Comparison of ENCODE assay signal across 2 cellular contexts in the genomic region with DNA sequence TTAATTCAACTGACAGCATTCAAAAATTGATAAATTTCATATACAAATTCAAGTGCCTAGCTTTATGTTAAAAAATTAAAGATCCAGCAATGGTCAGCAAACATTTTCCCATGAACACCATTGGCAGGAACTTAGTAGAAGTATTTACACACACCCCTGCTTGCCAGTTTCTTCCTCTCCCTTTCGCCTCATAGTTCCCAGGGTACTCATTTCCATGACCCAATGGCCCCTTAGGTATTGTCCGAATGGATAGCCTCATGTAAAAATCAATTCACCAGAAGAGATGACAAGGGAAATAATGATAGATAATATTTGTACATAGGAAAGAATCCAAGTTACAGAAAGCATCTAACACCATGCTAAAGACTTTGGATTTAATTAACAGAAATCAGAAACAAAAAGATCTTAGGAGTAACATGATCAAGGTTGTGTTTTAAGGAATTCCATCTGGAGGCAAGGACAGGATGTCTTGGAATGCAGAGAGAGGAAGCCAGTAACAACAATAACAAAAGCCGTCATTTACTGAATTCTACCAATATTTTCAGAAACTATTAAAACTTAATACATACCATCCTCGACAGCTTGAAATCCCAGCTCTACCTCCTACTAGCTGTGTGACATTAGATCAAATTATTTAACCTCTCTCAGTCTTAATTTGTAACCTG.
TF ChIP-seq lines count a peak whose summit lies in the region.

No MANE protein-coding gene starts in this region.

TF ChIP-seq in WTC11, 78 proteins besides CTCF, POLR2A, EP300 and RAD21:
- TF ChIP-seq, protein P1, sequence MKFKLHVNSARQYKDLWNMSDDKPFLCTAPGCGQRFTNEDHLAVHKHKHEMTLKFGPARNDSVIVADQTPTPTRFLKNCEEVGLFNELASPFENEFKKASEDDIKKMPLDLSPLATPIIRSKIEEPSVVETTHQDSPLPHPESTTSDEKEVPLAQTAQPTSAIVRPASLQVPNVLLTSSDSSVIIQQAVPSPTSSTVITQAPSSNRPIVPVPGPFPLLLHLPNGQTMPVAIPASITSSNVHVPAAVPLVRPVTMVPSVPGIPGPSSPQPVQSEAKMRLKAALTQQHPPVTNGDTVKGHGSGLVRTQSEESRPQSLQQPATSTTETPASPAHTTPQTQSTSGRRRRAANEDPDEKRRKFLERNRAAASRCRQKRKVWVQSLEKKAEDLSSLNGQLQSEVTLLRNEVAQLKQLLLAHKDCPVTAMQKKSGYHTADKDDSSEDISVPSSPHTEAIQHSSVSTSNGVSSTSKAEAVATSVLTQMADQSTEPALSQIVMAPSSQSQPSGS (CRISPR knock-in tag; IDR thresholded peaks at IDR 0.05; ENCODE audit: borderline replicate concordance, low read depth) = no peak
- TF ChIP-seq, protein P2, sequence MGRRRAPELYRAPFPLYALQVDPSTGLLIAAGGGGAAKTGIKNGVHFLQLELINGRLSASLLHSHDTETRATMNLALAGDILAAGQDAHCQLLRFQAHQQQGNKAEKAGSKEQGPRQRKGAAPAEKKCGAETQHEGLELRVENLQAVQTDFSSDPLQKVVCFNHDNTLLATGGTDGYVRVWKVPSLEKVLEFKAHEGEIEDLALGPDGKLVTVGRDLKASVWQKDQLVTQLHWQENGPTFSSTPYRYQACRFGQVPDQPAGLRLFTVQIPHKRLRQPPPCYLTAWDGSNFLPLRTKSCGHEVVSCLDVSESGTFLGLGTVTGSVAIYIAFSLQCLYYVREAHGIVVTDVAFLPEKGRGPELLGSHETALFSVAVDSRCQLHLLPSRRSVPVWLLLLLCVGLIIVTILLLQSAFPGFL (CRISPR knock-in tag; IDR thresholded peaks at IDR 0.05; ENCODE audit: borderline replicate concordance) = no peak
- TF ChIP-seq, protein P3, sequence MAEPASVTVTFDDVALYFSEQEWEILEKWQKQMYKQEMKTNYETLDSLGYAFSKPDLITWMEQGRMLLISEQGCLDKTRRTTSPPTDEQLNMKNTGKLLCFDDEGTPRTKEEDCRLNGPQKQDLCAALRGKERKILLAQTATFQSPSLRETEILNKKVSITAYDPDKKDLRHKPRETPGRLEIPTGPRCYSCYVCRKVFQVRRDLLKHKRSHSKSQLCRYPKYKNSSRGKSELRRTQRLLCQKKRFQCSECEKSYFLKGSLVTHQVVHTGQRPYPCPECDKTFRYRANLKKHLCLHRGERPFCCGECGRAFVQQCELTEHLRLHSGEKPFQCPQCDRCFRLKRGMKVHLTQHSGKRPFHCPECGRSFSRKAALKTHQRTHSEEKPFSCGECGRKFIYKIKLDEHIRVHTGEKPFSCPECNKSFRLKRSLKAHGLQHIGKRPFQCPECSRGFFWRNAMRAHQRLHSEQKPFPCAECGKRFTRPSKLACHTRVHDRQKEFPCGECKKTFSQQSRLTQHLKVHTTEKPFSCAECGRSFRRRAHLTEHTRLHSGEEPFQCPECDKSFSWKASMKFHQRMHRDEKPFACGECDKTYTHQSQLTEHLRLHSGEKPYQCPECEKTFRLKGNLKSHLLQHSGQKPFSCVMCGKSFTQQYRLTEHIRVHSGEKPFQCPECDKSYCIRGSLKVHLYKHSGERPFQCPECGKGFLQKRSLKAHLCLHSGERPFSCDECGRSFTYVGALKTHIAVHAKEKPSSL (CRISPR knock-in tag; conservative IDR thresholded peaks at IDR 0.05) = no peak
- TF ChIP-seq, protein P4, sequence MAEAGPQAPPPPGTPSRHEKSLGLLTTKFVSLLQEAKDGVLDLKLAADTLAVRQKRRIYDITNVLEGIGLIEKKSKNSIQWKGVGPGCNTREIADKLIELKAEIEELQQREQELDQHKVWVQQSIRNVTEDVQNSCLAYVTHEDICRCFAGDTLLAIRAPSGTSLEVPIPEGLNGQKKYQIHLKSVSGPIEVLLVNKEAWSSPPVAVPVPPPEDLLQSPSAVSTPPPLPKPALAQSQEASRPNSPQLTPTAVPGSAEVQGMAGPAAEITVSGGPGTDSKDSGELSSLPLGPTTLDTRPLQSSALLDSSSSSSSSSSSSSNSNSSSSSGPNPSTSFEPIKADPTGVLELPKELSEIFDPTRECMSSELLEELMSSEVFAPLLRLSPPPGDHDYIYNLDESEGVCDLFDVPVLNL (CRISPR knock-in tag; IDR thresholded peaks at IDR 0.05; ENCODE audit: borderline replicate concordance, low read depth) = no peak
- TF ChIP-seq ZBTB21 (CRISPR knock-in tag; IDR thresholded peaks at IDR 0.05; ENCODE audit: borderline replicate concordance) (no peak), ZNF263 (CRISPR knock-in tag; IDR thresholded peaks at IDR 0.05; ENCODE audit: low read depth) (no peak), SMAD4 (CRISPR knock-in tag; IDR thresholded peaks at IDR 0.05) (no peak), ZNF121 (CRISPR knock-in tag; IDR thresholded peaks at IDR 0.05) (no peak)

TF ChIP-seq in H1, 55 proteins besides CTCF, POLR2A, EP300 and RAD21:
- no peak for TF ChIP-seq TEAD4 (IDR thresholded peaks at IDR 0.05; ENCODE audit: low read depth, low read length)
- TF ChIP-seq NANOG (IDR thresholded peaks at IDR 0.05; ENCODE audit: insufficient read depth, low read depth, low read length, poor library complexity, severe bottlenecking) = no peak
- no peak for TF ChIP-seq PHF8 (conservative IDR thresholded peaks at IDR 0.05; ENCODE audit: low read depth, low read length)
- TF ChIP-seq JUND (IDR thresholded peaks at IDR 0.05; ENCODE audit: low read length) = no peak
- no peak for TF ChIP-seq EZH2 (IDR thresholded peaks at IDR 0.05; ENCODE audit: low read depth, low read length, severe bottlenecking)
